ENCODE assay signal across 21 cellular contexts in the genomic region with DNA sequence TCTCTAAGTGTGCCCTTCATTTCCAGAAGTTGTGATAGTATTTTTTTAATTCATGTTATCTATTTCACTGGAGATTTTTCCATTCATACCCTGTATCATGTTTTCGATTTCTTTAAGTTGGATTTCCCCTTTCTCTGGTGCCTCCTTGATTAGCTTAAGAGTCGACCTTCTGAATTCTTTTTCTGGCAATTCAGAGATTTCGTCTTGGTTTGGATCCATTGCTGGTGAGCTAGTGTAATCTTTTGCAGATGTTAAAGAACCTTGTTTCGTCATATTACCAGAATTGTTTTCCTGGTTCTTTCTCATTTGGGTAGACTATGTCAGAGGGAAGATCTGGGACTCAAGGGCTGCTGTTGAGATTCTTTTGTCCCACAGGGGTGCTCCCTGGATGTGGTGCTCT.
"Had no signal": no experiment of that assay in that cellular context is flagged by ENCODE, and none has a peak within 500 bp of the region (broad histone marks: within the 10 kb centered on the region; RNA-seq: fewer than 3 reads in every experiment).

No MANE protein-coding gene starts in this region.

- H3K4me3 Mint-ChIP-seq: activated naive CD8-positive, alpha-beta T cell; central memory CD8-positive, alpha-beta T cell; mesothelial cell of epicardium; neural progenitor cell; stimulated activated memory B cell treated with anti-CD40 and anti-IgM and Interleukin-4, amounts not matched to agents 10 μg/mL and 1 μg/mL and 100 μg/mL, for 72 hours; T-helper 2 cell treated with Interferon-gamma antibody and Interleukin-4, amounts not matched to agents 5 μg/mL and 100 μg/mL, for 36 hours had no signal

- H3K36me3 Mint-ChIP-seq: mesothelial cell of epicardium; neural progenitor cell; stimulated activated memory B cell treated with anti-CD40 and anti-IgM and Interleukin-4, amounts not matched to agents 10 μg/mL and 1 μg/mL and 100 μg/mL, for 72 hours had no signal

- H3K4me3 ChIP-seq: breast epithelium, dorsolateral prefrontal cortex, esophagus squamous epithelium, left ventricle myocardium inferior, neural progenitor cell, transverse colon had no signal

- H3K27me3 Mint-ChIP-seq: activated naive CD8-positive, alpha-beta T cell; central memory CD8-positive, alpha-beta T cell; naive thymus-derived CD8-positive, alpha-beta T cell; stimulated activated memory B cell treated with anti-CD40 and anti-IgM and Interleukin-4, amounts not matched to agents 10 μg/mL and 1 μg/mL and 100 μg/mL, for 72 hours had no signal

- DNase-seq: activated CD4-positive, alpha-beta T cell treated with anti-CD3 and anti-CD28 coated beads, Interleukin-2, amount 50 U/mL, for 48 hours; amniotic stem cell; dorsolateral prefrontal cortex; esophagus squamous epithelium; foreskin keratinocyte; left ventricle myocardium inferior; naive thymus-derived CD8-positive, alpha-beta T cell; small intestine; stimulated activated CD4-positive, alpha-beta T cell treated with anti-CD3 and anti-CD28 coated beads, Interleukin-2, amount 100 ng/mL, for 24 hours; transverse colon had no signal

- H3K4me2 ChIP-seq: neural progenitor cell had no signal

- H3K27me3 ChIP-seq: breast epithelium, dorsolateral prefrontal cortex, esophagus squamous epithelium, neural progenitor cell, transverse colon had no signal

- H3K4me1 ChIP-seq: breast epithelium, foreskin keratinocyte, neural progenitor cell had no signal

- H2AFZ ChIP-seq: neural progenitor cell had no signal

- H3K36me3 ChIP-seq: breast epithelium, esophagus squamous epithelium, left ventricle myocardium inferior, neural progenitor cell, transverse colon had no signal

- H3K27ac Mint-ChIP-seq: activated naive CD8-positive, alpha-beta T cell; mesothelial cell of epicardium; neural progenitor cell; stimulated activated memory B cell treated with anti-CD40 and anti-IgM and Interleukin-4, amounts not matched to agents 10 μg/mL and 1 μg/mL and 100 μg/mL, for 72 hours; T-helper 2 cell treated with Interferon-gamma antibody and Interleukin-4, amounts not matched to agents 5 μg/mL and 100 μg/mL, for 36 hours had no signal

- H3K27ac ChIP-seq: breast epithelium, dorsolateral prefrontal cortex, esophagus squamous epithelium, foreskin keratinocyte, left ventricle myocardium inferior, neural progenitor cell, transverse colon, VCaP had no signal

- H3K4me1 Mint-ChIP-seq: mesothelial cell of epicardium, neural progenitor cell had no signal

- ATAC-seq: activated CD4-positive, CD25-positive, alpha-beta regulatory T cell treated with anti-CD3 and anti-CD28 coated beads, Interleukin-2, amount 50 U/mL, for 24 hours; foreskin keratinocyte; naive thymus-derived CD8-positive, alpha-beta T cell; sciatic nerve; SK-N-SH treated with all-trans-retinoic acid at 6 μM for 48 hours; stimulated activated memory B cell treated with anti-CD40 and anti-IgM and Interleukin-4, amounts not matched to agents 10 μg/mL and 1 μg/mL and 100 μg/mL, for 72 hours had no signal
